In genomic region chr17:39667262-39668140, GRCh38 we compare ENCODE assay signal across 9 cellular contexts. TPM values are rescaled to one million over a fixed set of nuclear protein-coding genes. Genes with fewer than 3 reads are reported as not detected.
DNase-seq lines count a peak whose midpoint lies in the region; ATAC-seq and TF ChIP-seq lines count a peak whose summit lies in the region.
"Had no signal": no experiment of that assay in that cellular context is flagged by ENCODE, and none has a peak within 500 bp of the region (broad histone marks: within the 10 kb centered on the region; RNA-seq: fewer than 3 reads in every experiment).

No MANE protein-coding gene starts in this region.

- no peaks in the 10 kb centered on the region for H3K36me3 Mint-ChIP-seq in progenitor cell of endocrine pancreas (ENCODE audit: insufficient read depth)

- peaks cover 9% of the 10 kb centered on the region for H3K4me1 Mint-ChIP-seq in progenitor cell of endocrine pancreas (ENCODE audit: low read depth)

- peak overlapping the region; percentile 76 for H3K27ac ChIP-seq in SJCRH30

- peaks cover 26% of the 10 kb centered on the region for H3K4me1 ChIP-seq in SJCRH30

- no peaks in the 10 kb centered on the region for H3K27me3 ChIP-seq in SJCRH30

- H3K27me3 Mint-ChIP-seq in progenitor cell of endocrine pancreas, result peaks cover 53% of the 10 kb centered on the region

- ATAC-seq in HG03442 (IDR thresholded peaks at IDR 0.05; ENCODE audit: unreplicated experiment) (no peak), HG02759 (IDR thresholded peaks at IDR 0.05; ENCODE audit: unreplicated experiment) (no peak)

- H3K36me3 ChIP-seq in SJCRH30, result no peaks in the 10 kb centered on the region

- peak overlapping the region; percentile 26 for H3K4me3 Mint-ChIP-seq in progenitor cell of endocrine pancreas (ENCODE audit: low read depth)

- no peaks in the 10 kb centered on the region for H3K9me3 Mint-ChIP-seq in progenitor cell of endocrine pancreas (ENCODE audit: low read depth)

- H3K9me3 ChIP-seq in SJCRH30 (replicated peaks), result no peaks in the 10 kb centered on the region

- TF ChIP-seq CTCF in GM10266 (IDR thresholded peaks at IDR 0.05; ENCODE audit: control insufficient read depth, insufficient read depth, low read depth, missing control alignments) (no peak), fibroblast of villous mesenchyme (IDR thresholded peaks at IDR 0.05; ENCODE audit: insufficient read depth, low read depth, low read length) (no peak), progenitor cell of endocrine pancreas (IDR thresholded peaks at IDR 0.05; ENCODE audit: unreplicated experiment) (no peak)

- H3K27ac Mint-ChIP-seq in progenitor cell of endocrine pancreas, result no peak overlapping the region

- H3K4me3 ChIP-seq in SJCRH30 (peak overlapping the region; percentile 65), fibroblast of villous mesenchyme (ENCODE audit: low read depth, low read length) (peak overlapping the region; percentile 21)

- DNase-seq in GM10266 (ENCODE audit: extremely low spot score) (peak; percentile 58), SJCRH30 (peak; percentile 52 to 53), fibroblast of villous mesenchyme (ENCODE audit: low read depth) (peak; percentile 23), progenitor cell of endocrine pancreas (ENCODE audit: low spot score, unreplicated experiment) (no peak), NCI-H1694 (lab: John Stamatoyannopoulos, UW) (no peak), NCI-H2107 treated with DMSO at 0.1 percent for 48 hours (lab: John Stamatoyannopoulos, UW; ENCODE audit: unreplicated experiment) (no peak)

RNA-seq across cellular contexts. Expression of gene PNMT, which starts 0.8 kb away (rescaled TPM):
- total RNA-seq in SJCRH30 (2014; rRNA removed; shearing (Covaris generic)), result 0.71 TPM in 1 of 2 replicates, not detected in the other
- total RNA-seq in fibroblast of villous mesenchyme (not detected in 2 replicates), progenitor cell of endocrine pancreas (2.5 and 3.1 TPM in 2 replicates)
- total RNA-seq: IMR-90 had no signal

RNA-seq across cellular contexts. Expression of gene TCAP, which starts 2.4 kb away (rescaled TPM):
- total RNA-seq in SJCRH30 (2014; rRNA removed; shearing (Covaris generic)), result 0.53 and 0.73 TPM in 2 replicates
- total RNA-seq in fibroblast of villous mesenchyme (under 0.01 TPM in 1 of 2 replicates, not detected in the other), progenitor cell of endocrine pancreas (1.8 and 2.7 TPM in 2 replicates)

RNA-seq across cellular contexts. Expression of gene PGAP3, which starts 20.4 kb away (rescaled TPM):
- total RNA-seq in SJCRH30 (2014; rRNA removed; shearing (Covaris generic)), result 1.9 and 3.1 TPM in 2 replicates
- total RNA-seq in fibroblast of villous mesenchyme, result 4.7 and 7.7 TPM in 2 replicates
- total RNA-seq in progenitor cell of endocrine pancreas, result 38.7 and 40.1 TPM in 2 replicates

RNA-seq across cellular contexts. Expression of gene STARD3, which starts 30.6 kb away (rescaled TPM):
- 21.8 and 22.7 TPM in 2 replicates for total RNA-seq in SJCRH30 (2014; rRNA removed; shearing (Covaris generic))
- total RNA-seq in fibroblast of villous mesenchyme (23.7 and 42.5 TPM in 2 replicates), progenitor cell of endocrine pancreas (57.0 and 62.5 TPM in 2 replicates)

RNA-seq across cellular contexts. Expression of gene ERBB2, which starts 32.4 kb away (rescaled TPM):
- 8.7 and 9.1 TPM in 2 replicates for total RNA-seq in SJCRH30 (2014; rRNA removed; shearing (Covaris generic))
- 42.2 and 47.1 TPM in 2 replicates for total RNA-seq in fibroblast of villous mesenchyme
- 136 and 152 TPM in 2 replicates for total RNA-seq in progenitor cell of endocrine pancreas

Comparison
In these comparisons a context has a peak if more than half of its experiments do, and no peak if none do; other contexts are left out.
1. DNase-seq: peak in GM10266 (single experiment), SJCRH30 (2 of 2) and fibroblast of villous mesenchyme (single experiment); none in progenitor cell of endocrine pancreas (single experiment), NCI-H1694 (single experiment) and NCI-H2107 treated with DMSO at 0.1 percent for 48 hours (single experiment).